In genomic region chr2:54516842-54517241, GRCh38 we compare ENCODE assay signal across 14 cellular contexts.
A peak's percentile ranks its signal among the peaks of the same experiment; 100 is the strongest.
DNase-seq lines count a peak whose midpoint lies in the region; ATAC-seq and TF ChIP-seq lines count a peak whose summit lies in the region.
"Had no signal": no experiment of that assay in that cellular context is flagged by ENCODE, and none has a peak within 500 bp of the region (broad histone marks: within the 10 kb centered on the region; RNA-seq: fewer than 3 reads in every experiment).

No MANE protein-coding gene starts in this region.

- no peak overlapping the region for H3K56ac ChIP-seq in H9 (ENCODE audit: insufficient read length, low read depth, low read length)

- H2BK120ac ChIP-seq in H9 (ENCODE audit: low read depth, low read length, poor library complexity, severe bottlenecking) = no peak overlapping the region

- no peak overlapping the region for H3K4ac ChIP-seq in H9 (ENCODE audit: low read depth, low read length)

- H3K27ac ChIP-seq in H9 (ENCODE audit: insufficient read length, low read depth, low read length) (no peak overlapping the region), subcutaneous abdominal adipose tissue (ENCODE audit: low read depth, low read length) (peak overlapping the region; percentile 35)

- no peak overlapping the region for H4K91ac ChIP-seq in H9 (ENCODE audit: insufficient read length, low read depth, low read length)

- H2BK20ac ChIP-seq in H9 (ENCODE audit: low read depth, low read length, poor library complexity, severe bottlenecking) = no peak overlapping the region

- H2AK5ac ChIP-seq in H9 (ENCODE audit: insufficient read length, low read length) = no peak overlapping the region

- H3K9ac ChIP-seq in H9 (ENCODE audit: extremely low read depth, insufficient read length, low read length) (no peak overlapping the region), NT2/D1 (ENCODE audit: insufficient read length, low read depth) (no peak overlapping the region), subcutaneous abdominal adipose tissue (ENCODE audit: low read length in 5 of 5) (no peak overlapping the region)

- no CpG with 5 or more reads among the region's 2 CpGs for WGBS in H9 (ENCODE audit: extremely low coverage, insufficient read length, low lambda C conversion rate)

- ATAC-seq in GM21528 (IDR thresholded peaks at IDR 0.05; ENCODE audit: low FRiP score, unreplicated experiment) (no peak), GM21515 (IDR thresholded peaks at IDR 0.05; ENCODE audit: unreplicated experiment) (no peak)
- ATAC-seq: HepG2 had no signal

- peak; percentile 35 for DNase-seq in H9
- peak; percentile 36 for DNase-seq in NT2/D1 (ENCODE audit: low read depth, low spot score)
- no peak for DNase-seq in endothelial cell (ENCODE audit: low spot score)
- no peak for DNase-seq in NCI-H446 treated with DMSO at 0.1 percent for 48 hours (lab: John Stamatoyannopoulos, UW)
- DNase-seq: C1 segment of cervical spinal cord; CD4-positive, alpha-beta T cell; DMS79 treated with DMSO at 0.1 percent for 48 hours; EL; GDM1 had no signal

- no peak overlapping the region for H3K14ac ChIP-seq in H9 (ENCODE audit: insufficient read depth, low read length)

- no peak overlapping the region for H3T11ph ChIP-seq in H9 (ENCODE audit: low read length)

- no peak overlapping the region for H2AFZ ChIP-seq in H9 (ENCODE audit: low read length)

- H3K27ac Mint-ChIP-seq in H9 = peak overlapping the region; percentile 54 to 97 (median 86); a peak in 6 of 7 replicates
- no peak overlapping the region for H3K27ac Mint-ChIP-seq in endothelial cell (ENCODE audit: unreplicated experiment)
- H3K27ac Mint-ChIP-seq: B cell; CD4-positive, alpha-beta T cell had no signal

- no peak for TF ChIP-seq CTCF in H9 (conservative IDR thresholded peaks at IDR 0.05)
- TF ChIP-seq CTCF in endothelial cell (IDR thresholded peaks at IDR 0.05; ENCODE audit: unreplicated experiment) = no peak

- no peak overlapping the region for H4K5ac ChIP-seq in H9 (ENCODE audit: insufficient read length, low read depth, low read length)

- no peak overlapping the region for H2BK12ac ChIP-seq in H9 (ENCODE audit: insufficient read length, low read depth, low read length)

- H3K4me3 ChIP-seq in NT2/D1 (ENCODE audit: insufficient read length, low read depth) = no peak overlapping the region
- H3K4me3 ChIP-seq in subcutaneous abdominal adipose tissue (ENCODE audit: low read depth in 1 of 5, low read length in 5 of 5) = no peak overlapping the region

- H2BK5ac ChIP-seq in H9 (ENCODE audit: insufficient read length, low read length) = no peak overlapping the region

- no peaks in the 10 kb centered on the region for H3K36me3 ChIP-seq in NT2/D1 (ENCODE audit: insufficient read depth, insufficient read length, low read length)
- H3K36me3 ChIP-seq in subcutaneous abdominal adipose tissue (ENCODE audit: control insufficient read depth in 5 of 5, insufficient read depth in 5 of 5, low read length in 5 of 5) = peaks cover 0 to 11% (median 2%) of the 10 kb centered on the region in 5 donors

- no peaks in the 10 kb centered on the region for H3K27me3 Mint-ChIP-seq in H9 (ENCODE audit: low read depth)
- H3K27me3 Mint-ChIP-seq in endothelial cell (ENCODE audit: unreplicated experiment) = peaks cover 5% of the 10 kb centered on the region
- H3K27me3 Mint-ChIP-seq: CD4-positive, alpha-beta T cell had no signal

- H2BK15ac ChIP-seq in H9 (ENCODE audit: low read depth, low read length) = no peak overlapping the region

- no peaks in the 10 kb centered on the region for H4K20me1 ChIP-seq in H9 (ENCODE audit: control insufficient read depth, insufficient read depth, insufficient read length)

- H3K18ac ChIP-seq in H9 (ENCODE audit: insufficient read length, low read depth, low read length) = no peak overlapping the region

- no peak overlapping the region for H3K4me2 ChIP-seq in H9 (ENCODE audit: insufficient read depth, insufficient read length, low read length)

- no peaks in the 10 kb centered on the region for H3K27me3 ChIP-seq in H9 (ENCODE audit: insufficient read depth, low read length)
- H3K27me3 ChIP-seq in NT2/D1 (ENCODE audit: insufficient read depth, insufficient read length) = no peaks in the 10 kb centered on the region
- H3K27me3 ChIP-seq in subcutaneous abdominal adipose tissue (ENCODE audit: control insufficient read depth in 5 of 5, insufficient read depth in 4 of 5, low read length in 5 of 5) = no peaks in the 10 kb centered on the region

- no peak overlapping the region for H3K23ac ChIP-seq in H9 (ENCODE audit: insufficient read length, low read depth, low read length)

- H3K4me1 Mint-ChIP-seq in H9 = peaks cover 41 to 52% of the 10 kb centered on the region in 2 experiments
- peaks cover 27% of the 10 kb centered on the region for H3K4me1 Mint-ChIP-seq in endothelial cell (ENCODE audit: unreplicated experiment)
- H3K4me1 Mint-ChIP-seq: B cell had no signal

- H3K36me3 Mint-ChIP-seq in H9 (ENCODE audit: insufficient read depth in 1 of 3, low read depth in 3 of 3) (no peaks in the 10 kb centered on the region), endothelial cell (ENCODE audit: low read depth, unreplicated experiment) (peaks cover 22% of the 10 kb centered on the region)

- no peaks in the 10 kb centered on the region for H3K9me3 ChIP-seq in H9 (ENCODE audit: control insufficient read depth, low read depth, low read length)
- no peaks in the 10 kb centered on the region for H3K9me3 ChIP-seq in NT2/D1 (ENCODE audit: insufficient read depth, low read length)
- H3K9me3 ChIP-seq in subcutaneous abdominal adipose tissue (ENCODE audit: control insufficient read depth in 5 of 5, low read length in 5 of 5) = no peaks in the 10 kb centered on the region

- H4K8ac ChIP-seq in H9 (replicated peaks; ENCODE audit: insufficient read length, low read depth, low read length) = no peak overlapping the region

- H3K23me2 ChIP-seq in H9 (ENCODE audit: insufficient read length, low read depth, low read length, poor library complexity, severe bottlenecking) = no peaks in the 10 kb centered on the region

- H3K4me1 ChIP-seq in H9 (ENCODE audit: insufficient read depth, low read length) (peaks cover 4% of the 10 kb centered on the region; the same call in 1 of the 2 replicates), NT2/D1 (ENCODE audit: insufficient read depth, insufficient read length) (peaks cover 2% of the 10 kb centered on the region), subcutaneous abdominal adipose tissue (ENCODE audit: control insufficient read depth in 5 of 5, insufficient read depth in 5 of 5, low read length in 5 of 5) (peaks cover 0 to 41% (median 28%) of the 10 kb centered on the region in 5 donors)

- H3K4me3 Mint-ChIP-seq in H9 (peak overlapping the region in 1 of 2 experiments; percentile 66; a peak in 2 of 5 replicates), endothelial cell (ENCODE audit: unreplicated experiment) (peak overlapping the region; percentile 42)
- H3K4me3 Mint-ChIP-seq: B cell; CD4-positive, alpha-beta T cell had no signal

- no peaks in the 10 kb centered on the region for H3K79me1 ChIP-seq in H9 (ENCODE audit: insufficient read depth, low read depth, low read length, poor library complexity, severe bottlenecking)

- H3K79me2 ChIP-seq in H9 (ENCODE audit: insufficient read depth, low read length) = no peaks in the 10 kb centered on the region

- H3K9me3 Mint-ChIP-seq in H9 (no peaks in the 10 kb centered on the region), endothelial cell (ENCODE audit: unreplicated experiment) (no peaks in the 10 kb centered on the region)
- H3K9me3 Mint-ChIP-seq: CD4-positive, alpha-beta T cell had no signal

Comparison
In these comparisons a context has a peak if more than half of its experiments do, and no peak if none do; other contexts are left out.
1. DNase-seq: peak in H9 (single experiment) and NT2/D1 (single experiment); none in endothelial cell (single experiment) and NCI-H446 treated with DMSO at 0.1 percent for 48 hours (single experiment).